ENCODE assay signal across 11 cellular contexts in the genomic region with DNA sequence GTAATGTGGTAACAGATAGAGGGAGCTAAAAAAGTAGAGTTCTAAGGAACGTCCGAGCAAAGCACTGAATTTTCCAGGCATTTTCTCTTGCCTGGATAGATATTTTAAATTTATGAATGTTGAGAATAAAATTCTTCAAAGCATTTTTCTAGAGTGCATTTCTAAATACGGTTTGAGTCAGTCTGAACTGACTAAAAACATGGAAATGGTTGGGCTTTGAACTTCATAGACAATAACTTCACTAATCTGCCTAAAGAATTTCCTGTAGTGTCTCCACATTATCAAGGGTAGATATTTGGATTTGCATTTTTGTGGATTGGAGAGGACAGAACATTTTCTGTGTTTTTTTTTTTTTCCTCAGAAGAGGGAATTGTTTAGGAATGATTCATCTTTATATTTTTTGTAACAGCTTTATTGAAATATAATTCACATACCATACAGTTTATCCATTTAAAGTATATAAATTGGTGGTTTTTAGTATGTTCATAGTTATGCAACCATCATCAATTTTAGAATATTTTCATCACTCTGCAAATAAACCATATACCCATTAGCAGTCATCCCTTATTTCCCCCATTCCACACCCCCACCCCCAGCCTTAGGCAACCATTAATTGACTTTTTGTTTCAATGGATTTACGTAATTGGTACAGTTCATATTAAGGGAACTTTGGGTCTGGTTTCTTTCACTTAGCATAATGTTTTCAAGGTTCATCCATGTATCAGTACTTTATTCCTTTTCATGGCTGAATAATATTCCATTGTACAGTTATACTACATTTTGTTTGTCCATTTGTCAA. TPM values are rescaled to one million over a fixed set of nuclear protein-coding genes. Genes with fewer than 3 reads are reported as not detected.
DNase-seq lines count a peak whose midpoint lies in the region; ATAC-seq, FAIRE-seq and TF ChIP-seq lines count a peak whose summit lies in the region.
"Had no signal": no experiment of that assay in that cellular context is flagged by ENCODE, and none has a peak within 500 bp of the region (broad histone marks: within the 10 kb centered on the region; RNA-seq: fewer than 3 reads in every experiment).

No MANE protein-coding gene starts in this region.

- peaks cover 11% of the 10 kb centered on the region for H3K9me3 Mint-ChIP-seq in WTC11

- DNase-seq in GM23248 (peak; percentile 90), WTC11 (ENCODE audit: low spot score) (no peak), fibroblast of villous mesenchyme (ENCODE audit: low read depth) (peak; percentile 89), smooth muscle cell (lab: John Stamatoyannopoulos, UW; ENCODE audit: unreplicated experiment) (no peak), NCI-H1105 (lab: John Stamatoyannopoulos, UW) (no peak), NCI-H82 treated with DMSO at 0.1 percent for 48 hours (lab: John Stamatoyannopoulos, UW; ENCODE audit: unreplicated experiment) (no peak), KG1 (lab: John Stamatoyannopoulos, UW) (no peak), small intestine (no peak)
- DNase-seq: activated CD4-positive, CD25-positive, alpha-beta regulatory T cell; colonic mucosa; NCI-H526 treated with DMSO at 0.1 percent for 48 hours had no signal

- peak overlapping the region; percentile 47; the same call in 1 of the 2 replicates for H3K4me3 ChIP-seq in GM23248
- peak overlapping the region; percentile 23 for H3K4me3 ChIP-seq in fibroblast of villous mesenchyme (ENCODE audit: low read depth, low read length)
- no peak overlapping the region for H3K4me3 ChIP-seq in smooth muscle cell
- H3K4me3 ChIP-seq in small intestine (ENCODE audit: low read depth in 1 of 2, low read length in 2 of 2), result no peak overlapping the region
- H3K4me3 ChIP-seq: colonic mucosa had no signal

- H3K9me3 ChIP-seq in GM23248 (ENCODE audit: low read depth) (no peaks in the 10 kb centered on the region), smooth muscle cell (replicated peaks; ENCODE audit: low read depth) (no peaks in the 10 kb centered on the region), small intestine (ENCODE audit: control insufficient read depth, low read depth) (no peaks in the 10 kb centered on the region)
- H3K9me3 ChIP-seq: colonic mucosa had no signal

- no peaks in the 10 kb centered on the region for H3K9me2 ChIP-seq in GM23248 (ENCODE audit: insufficient read depth)

- H3K79me2 ChIP-seq in GM23248 (ENCODE audit: insufficient read depth) (peaks cover 76% of the 10 kb centered on the region), smooth muscle cell (ENCODE audit: low read depth) (peaks cover 33% of the 10 kb centered on the region)

- POLR2A ChIA-PET in WTC11 (lab: Charles Lee), result no interaction called here

- in situ Hi-C loops in GM23248 (cut with MboI), result no loop called here

- FAIRE-seq in small intestine (lab: Jason Lieb, UNC), result no peak

- no peak overlapping the region for H2AFZ ChIP-seq in GM23248
- H2AFZ ChIP-seq in smooth muscle cell (ENCODE audit: low read depth), result no peak overlapping the region

- CTCF ChIA-PET in WTC11 (lab: Charles Lee), result interaction anchor here (1.1 kb wide), 1 partner anchor 9 kb away, joined by 4 read pairs; no protein-coding TSS in a partner anchor

- TF ChIP-seq CTCF in WTC11 (IDR thresholded peaks at IDR 0.05), result no peak
- peak; percentile 17 for TF ChIP-seq CTCF in fibroblast of villous mesenchyme (IDR thresholded peaks at IDR 0.05; ENCODE audit: insufficient read depth, low read depth, low read length)
- TF ChIP-seq CTCF in smooth muscle cell (IDR thresholded peaks at IDR 0.05; ENCODE audit: borderline replicate concordance, insufficient read depth, poor library complexity, severe bottlenecking), result no peak

- H3K27me3 Mint-ChIP-seq in WTC11 (ENCODE audit: low read depth), result no peaks in the 10 kb centered on the region

- H3K4me2 ChIP-seq in GM23248 (ENCODE audit: unreplicated experiment) (peak overlapping the region; percentile 85), smooth muscle cell (peak overlapping the region; percentile 71)

- H3K4me1 ChIP-seq in GM23248 (ENCODE audit: insufficient read depth) (peaks cover 45% of the 10 kb centered on the region), smooth muscle cell (ENCODE audit: low read depth) (peaks cover 7% of the 10 kb centered on the region), small intestine (ENCODE audit: control insufficient read depth in 2 of 2, insufficient read depth in 1 of 2, low read depth in 1 of 2, low read length in 1 of 2) (peaks cover 0 to 7% of the 10 kb centered on the region in 2 donors)

- H3K27ac ChIP-seq in GM23248, result peak overlapping the region; percentile 76
- peak overlapping the region; percentile 85 for H3K27ac ChIP-seq in smooth muscle cell (ENCODE audit: low read depth)
- H3K27ac ChIP-seq in small intestine (ENCODE audit: low read depth in 1 of 2, low read length in 1 of 2), result peak overlapping the region in 1 of 2 donors; percentile 32
- H3K27ac ChIP-seq: colonic mucosa had no signal

- peak overlapping the region; percentile 73 for H3K27ac Mint-ChIP-seq in WTC11

- no peak for ATAC-seq in WTC11

- peaks cover 10% of the 10 kb centered on the region for H3K4me1 Mint-ChIP-seq in WTC11

- no peaks in the 10 kb centered on the region for H4K20me1 ChIP-seq in GM23248 (ENCODE audit: insufficient read depth)
- no peaks in the 10 kb centered on the region for H4K20me1 ChIP-seq in smooth muscle cell (ENCODE audit: low read depth)

- 10 to 13% methylated on average over 4 of the region's 4 CpGs for WGBS in GM23248 (ENCODE audit: low coverage in 1 of 2, low lambda C conversion rate in 2 of 2, missing lambda C conversion rate in 2 of 2), 2 experiments
- WGBS in smooth muscle cell (ENCODE audit: low lambda C conversion rate), result 30% methylated on average over 4 of the region's 4 CpGs
- WGBS in small intestine, 3 donors, result 52 to 81% (median 79%) methylated on average over 4 of the region's 4 CpGs

- H3K27me3 ChIP-seq in GM23248 (replicated peaks; ENCODE audit: insufficient read depth) (no peaks in the 10 kb centered on the region), smooth muscle cell (ENCODE audit: low read depth) (no peaks in the 10 kb centered on the region), small intestine (ENCODE audit: control insufficient read depth in 2 of 2, insufficient read depth in 2 of 2, low read length in 2 of 2) (no peaks in the 10 kb centered on the region)
- H3K27me3 ChIP-seq: colonic mucosa had no signal

- H3K36me3 Mint-ChIP-seq in WTC11, result peaks cover 7% of the 10 kb centered on the region; the same call in 1 of the 2 replicates

- H3F3A ChIP-seq in GM23248 (ENCODE audit: insufficient read depth) (peaks cover 45% of the 10 kb centered on the region), smooth muscle cell (ENCODE audit: low read depth) (peaks cover 12% of the 10 kb centered on the region)

- H3K36me3 ChIP-seq in GM23248 (ENCODE audit: low read depth), result 0 out of 2 replicates have a peak, but pooled peaks cover 6% of the 10 kb centered on the region
- no peaks in the 10 kb centered on the region for H3K36me3 ChIP-seq in smooth muscle cell (ENCODE audit: low read depth)
- no peaks in the 10 kb centered on the region for H3K36me3 ChIP-seq in small intestine (ENCODE audit: control insufficient read depth in 2 of 2, insufficient read depth in 2 of 2, low read length in 2 of 2)
- H3K36me3 ChIP-seq: colonic mucosa had no signal

- no peak overlapping the region for H3K4me3 Mint-ChIP-seq in WTC11

- H3K9ac ChIP-seq in GM23248 (peak overlapping the region; percentile 43; the same call in 1 of the 2 replicates), smooth muscle cell (ENCODE audit: low read depth) (peak overlapping the region; percentile 10)

TF ChIP-seq in WTC11, 78 proteins besides CTCF, POLR2A, EP300 and RAD21 (continues in another document):
- TF ChIP-seq, protein P1, sequence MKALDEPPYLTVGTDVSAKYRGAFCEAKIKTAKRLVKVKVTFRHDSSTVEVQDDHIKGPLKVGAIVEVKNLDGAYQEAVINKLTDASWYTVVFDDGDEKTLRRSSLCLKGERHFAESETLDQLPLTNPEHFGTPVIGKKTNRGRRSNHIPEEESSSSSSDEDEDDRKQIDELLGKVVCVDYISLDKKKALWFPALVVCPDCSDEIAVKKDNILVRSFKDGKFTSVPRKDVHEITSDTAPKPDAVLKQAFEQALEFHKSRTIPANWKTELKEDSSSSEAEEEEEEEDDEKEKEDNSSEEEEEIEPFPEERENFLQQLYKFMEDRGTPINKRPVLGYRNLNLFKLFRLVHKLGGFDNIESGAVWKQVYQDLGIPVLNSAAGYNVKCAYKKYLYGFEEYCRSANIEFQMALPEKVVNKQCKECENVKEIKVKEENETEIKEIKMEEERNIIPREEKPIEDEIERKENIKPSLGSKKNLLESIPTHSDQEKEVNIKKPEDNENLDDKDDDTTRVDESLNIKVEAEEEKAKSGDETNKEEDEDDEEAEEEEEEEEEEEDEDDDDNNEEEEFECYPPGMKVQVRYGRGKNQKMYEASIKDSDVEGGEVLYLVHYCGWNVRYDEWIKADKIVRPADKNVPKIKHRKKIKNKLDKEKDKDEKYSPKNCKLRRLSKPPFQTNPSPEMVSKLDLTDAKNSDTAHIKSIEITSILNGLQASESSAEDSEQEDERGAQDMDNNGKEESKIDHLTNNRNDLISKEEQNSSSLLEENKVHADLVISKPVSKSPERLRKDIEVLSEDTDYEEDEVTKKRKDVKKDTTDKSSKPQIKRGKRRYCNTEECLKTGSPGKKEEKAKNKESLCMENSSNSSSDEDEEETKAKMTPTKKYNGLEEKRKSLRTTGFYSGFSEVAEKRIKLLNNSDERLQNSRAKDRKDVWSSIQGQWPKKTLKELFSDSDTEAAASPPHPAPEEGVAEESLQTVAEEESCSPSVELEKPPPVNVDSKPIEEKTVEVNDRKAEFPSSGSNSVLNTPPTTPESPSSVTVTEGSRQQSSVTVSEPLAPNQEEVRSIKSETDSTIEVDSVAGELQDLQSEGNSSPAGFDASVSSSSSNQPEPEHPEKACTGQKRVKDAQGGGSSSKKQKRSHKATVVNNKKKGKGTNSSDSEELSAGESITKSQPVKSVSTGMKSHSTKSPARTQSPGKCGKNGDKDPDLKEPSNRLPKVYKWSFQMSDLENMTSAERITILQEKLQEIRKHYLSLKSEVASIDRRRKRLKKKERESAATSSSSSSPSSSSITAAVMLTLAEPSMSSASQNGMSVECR (CRISPR knock-in tag; IDR thresholded peaks at IDR 0.05; ENCODE audit: borderline replicate concordance), result no peak
- TF ChIP-seq TEAD4 (CRISPR knock-in tag; IDR thresholded peaks at IDR 0.05), result no peak

RNA-seq across cellular contexts. Expression of a gene that starts 20.7 kb away (rescaled TPM):
- total RNA-seq in GM23248 (2014; rRNA removed; shearing (Covaris generic)), result 18.0 and 19.0 TPM in 2 replicates
- polyA plus RNA-seq in GM23248 (2016; fragmentation: Nextera tagmentation; extraction: Ambion mirVana) (10.9 and 12.1 TPM in 2 replicates), smooth muscle cell (7.0 and 8.5 TPM in 2 replicates), small intestine (10 to 100 TPM in 1 of 3 donors, 1 to 10 TPM in 2; 2.7 to 10.9 (median 3.0) TPM)
- total RNA-seq in WTC11 (2021) (16.7 to 20.8 TPM (median 19.8 TPM) in 3 replicates), fibroblast of villous mesenchyme (14.5 and 16.8 TPM in 2 replicates), smooth muscle cell (15.6 and 17.8 TPM in 2 replicates)

Comparison
In these comparisons a context has a peak if more than half of its experiments do, and no peak if none do; other contexts are left out.
1. DNase-seq: peak in GM23248 (single experiment) and fibroblast of villous mesenchyme (single experiment); none in WTC11 (single experiment), smooth muscle cell (single experiment), NCI-H1105 (single experiment), NCI-H82 treated with DMSO at 0.1 percent for 48 hours (single experiment), KG1 (single experiment) and small intestine (single experiment).
2. H3K4me3 ChIP-seq: peak in GM23248 (single experiment) and fibroblast of villous mesenchyme (single experiment); none in smooth muscle cell (single experiment) and small intestine (0 of 2).